In genomic region chr10:127132434-127132833, GRCh38 we compare ENCODE assay signal across 15 cellular contexts.
DNase-seq lines count a peak whose midpoint lies in the region; ATAC-seq and TF ChIP-seq lines count a peak whose summit lies in the region.
"Had no signal": no experiment of that assay in that cellular context is flagged by ENCODE, and none has a peak within 500 bp of the region (broad histone marks: within the 10 kb centered on the region; RNA-seq: fewer than 3 reads in every experiment).

No MANE protein-coding gene starts in this region.

- DNase-seq in DMS53 (lab: John Stamatoyannopoulos, UW), result peak; percentile 12
- DNase-seq in DMS53 treated with DMSO at 0.1 percent for 48 hours (lab: John Stamatoyannopoulos, UW; ENCODE audit: unreplicated experiment), result no peak
- peak; percentile 62 for DNase-seq in NCI-H510A treated with DMSO at 0.1 percent for 48 hours (lab: John Stamatoyannopoulos, UW)
- DNase-seq in lower lobe of right lung, result no peak
- DNase-seq in WERI-Rb-1, result no peak
- no peak for DNase-seq in amygdala (lab: John Stamatoyannopoulos, UW)
- DNase-seq: 8988T; AML-193; Caco-2; CD8-positive, alpha-beta memory T cell; GF-D8; HCEC 1CT; HFFc6 had no signal

- H3K4me1 ChIP-seq in lower lobe of right lung, result no peaks in the 10 kb centered on the region
- H3K4me1 ChIP-seq: BLaER1, Caco-2 had no signal

- H3K27ac ChIP-seq in lower lobe of right lung, result no peak overlapping the region
- H3K27ac ChIP-seq in WERI-Rb-1, result no peak overlapping the region
- H3K27ac ChIP-seq: BLaER1 had no signal

- intact Hi-C loops in lower lobe of right lung (cut with DNase I), result no loop called here

- ATAC-seq in lower lobe of right lung, result peak; percentile 83 to 84
- no peak for ATAC-seq in GM21526 (IDR thresholded peaks at IDR 0.05; ENCODE audit: low FRiP score, unreplicated experiment)

- H3K36me3 ChIP-seq in lower lobe of right lung, result peaks cover 25% of the 10 kb centered on the region
- H3K36me3 ChIP-seq in WERI-Rb-1, result no peaks in the 10 kb centered on the region
- H3K36me3 ChIP-seq: BLaER1 had no signal

- H3K27me3 ChIP-seq in lower lobe of right lung (ENCODE audit: low read depth), result no peaks in the 10 kb centered on the region
- no peaks in the 10 kb centered on the region for H3K27me3 ChIP-seq in WERI-Rb-1 (ENCODE audit: insufficient read depth, low read depth, severe bottlenecking)
- H3K27me3 ChIP-seq: BLaER1 had no signal

- H3K4me3 ChIP-seq in lower lobe of right lung (no peak overlapping the region), WERI-Rb-1 (ENCODE audit: low read depth, low read length) (no peak overlapping the region)
- H3K4me3 ChIP-seq: BLaER1 had no signal

- no peaks in the 10 kb centered on the region for H3K9me3 ChIP-seq in lower lobe of right lung
- no peaks in the 10 kb centered on the region for H3K9me3 ChIP-seq in WERI-Rb-1 (ENCODE audit: severe bottlenecking)
- H3K9me3 ChIP-seq: BLaER1, Caco-2 had no signal

- TF ChIP-seq CTCF in lower lobe of right lung (IDR thresholded peaks at IDR 0.05), result no peak
- TF ChIP-seq CTCF in WERI-Rb-1 (IDR thresholded peaks at IDR 0.05; ENCODE audit: low read depth, low read length), result no peak

Comparison
In these comparisons a context has a peak if more than half of its experiments do, and no peak if none do; other contexts are left out.
1. DNase-seq: peak in DMS53 (single experiment) and NCI-H510A treated with DMSO at 0.1 percent for 48 hours (single experiment); none in DMS53 treated with DMSO at 0.1 percent for 48 hours (single experiment), lower lobe of right lung (single experiment), WERI-Rb-1 (single experiment) and amygdala (0 of 56).